8 cellular contexts compared by ENCODE assay signal in the genomic region with DNA sequence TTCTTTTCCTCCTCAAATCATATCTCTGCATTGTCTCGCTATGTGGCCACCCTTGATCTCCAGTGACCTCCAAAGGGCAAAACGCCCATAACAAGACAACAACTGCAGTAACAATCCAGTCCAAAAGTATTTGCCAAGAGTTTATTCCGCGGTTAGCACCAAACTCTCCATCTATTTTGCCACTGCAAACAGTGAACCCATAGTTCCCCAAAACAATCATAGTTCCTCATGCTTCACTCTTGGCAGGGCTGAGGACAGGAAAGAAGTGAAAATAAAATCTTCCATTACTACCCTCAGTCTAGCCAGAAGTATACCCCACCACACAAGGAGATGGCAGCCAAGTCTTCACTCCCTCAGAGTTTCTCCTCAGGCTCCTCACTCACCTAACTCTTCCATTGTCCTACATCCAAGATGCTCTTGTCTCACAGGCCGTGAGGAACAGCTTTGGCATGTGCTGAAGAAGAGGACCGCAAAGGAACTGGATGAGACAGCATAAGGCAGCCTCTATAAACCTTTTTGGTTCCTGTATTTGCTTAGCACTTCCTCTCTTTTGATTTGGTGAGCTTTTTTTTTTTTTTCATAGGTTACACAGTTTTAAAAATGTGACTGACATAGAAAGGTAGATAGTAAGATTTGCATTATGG. TPM values are rescaled to one million over a fixed set of nuclear protein-coding genes. Genes with fewer than 3 reads are reported as not detected.
DNase-seq lines count a peak whose midpoint lies in the region; ATAC-seq and TF ChIP-seq lines count a peak whose summit lies in the region.

A gene (minus strand): TSS at position 480 of the 644 bp plus-strand sequence. CDS start 84 bp downstream, at position 396.

- H3K4me3 ChIP-seq in left ventricle myocardium inferior (peak within 1 kb of the TSS; percentile 95), upper lobe of right lung (peak within 1 kb of the TSS; percentile 94)

- peak within 1 kb of the TSS; percentile 96 for H3K27ac ChIP-seq in left ventricle myocardium inferior (replicated peaks)
- peak within 1 kb of the TSS; percentile 74 for H3K27ac ChIP-seq in caudate nucleus (ENCODE audit: low read depth, low read length)
- peak within 1 kb of the TSS; percentile 100 for H3K27ac ChIP-seq in upper lobe of right lung

- DNase-seq in left ventricle myocardium inferior: no peak
- no peak for DNase-seq in cardiac septum (ENCODE audit: low spot score)
- peak; percentile 38 for DNase-seq in T-helper 2 cell treated with Interferon-gamma antibody and Interleukin-4, amounts not matched to agents 5 μg/mL and 100 μg/mL, for 36 hours (ENCODE audit: low spot score)
- DNase-seq in caudate nucleus (lab: John Stamatoyannopoulos, UW): peak in 14 of 61 donors; percentile 12 to 54 (median 32)
- DNase-seq in myocyte (ENCODE audit: low read depth): peak; percentile 77
- DNase-seq in upper lobe of right lung: no peak

- H3K36me3 Mint-ChIP-seq in T-helper 2 cell treated with Interferon-gamma antibody and Interleukin-4, amounts not matched to agents 5 μg/mL and 100 μg/mL, for 36 hours (ENCODE audit: low read depth): peaks cover 35% of the 10 kb centered on the region

- H3K27me3 ChIP-seq in left ventricle myocardium inferior (ENCODE audit: low read depth) (no peaks in the 10 kb centered on the region), upper lobe of right lung (no peaks in the 10 kb centered on the region)

- no peaks in the 10 kb centered on the region for H3K27me3 Mint-ChIP-seq in T-helper 2 cell treated with Interferon-gamma antibody and Interleukin-4, amounts not matched to agents 5 μg/mL and 100 μg/mL, for 36 hours (ENCODE audit: low read depth)

- H3K9me3 Mint-ChIP-seq in T-helper 2 cell treated with Interferon-gamma antibody and Interleukin-4, amounts not matched to agents 5 μg/mL and 100 μg/mL, for 36 hours: no peaks in the 10 kb centered on the region

- peak within 1 kb of the TSS; percentile 90 for H3K4me3 Mint-ChIP-seq in T-helper 2 cell treated with Interferon-gamma antibody and Interleukin-4, amounts not matched to agents 5 μg/mL and 100 μg/mL, for 36 hours

- TF ChIP-seq CTCF in left ventricle myocardium inferior (IDR thresholded peaks at IDR 0.05; ENCODE audit: borderline replicate concordance): no peak
- TF ChIP-seq CTCF in upper lobe of right lung (IDR thresholded peaks at IDR 0.05): no peak

- peak within 1 kb of the TSS; percentile 100 for H3K27ac Mint-ChIP-seq in T-helper 2 cell treated with Interferon-gamma antibody and Interleukin-4, amounts not matched to agents 5 μg/mL and 100 μg/mL, for 36 hours

- no peaks in the 10 kb centered on the region for H3K36me3 ChIP-seq in left ventricle myocardium inferior
- peaks cover under 1% of the 10 kb centered on the region for H3K36me3 ChIP-seq in upper lobe of right lung

- ATAC-seq in upper lobe of right lung: no peak
- no peak for ATAC-seq in HG03139 (IDR thresholded peaks at IDR 0.05; ENCODE audit: unreplicated experiment)
- ATAC-seq in GM21423 (IDR thresholded peaks at IDR 0.05; ENCODE audit: unreplicated experiment): no peak

- H3K4me1 ChIP-seq in left ventricle myocardium inferior: peaks cover 65% of the 10 kb centered on the region
- H3K4me1 ChIP-seq in upper lobe of right lung: peaks cover 57% of the 10 kb centered on the region

- peaks cover 34% of the 10 kb centered on the region for H3K4me1 Mint-ChIP-seq in T-helper 2 cell treated with Interferon-gamma antibody and Interleukin-4, amounts not matched to agents 5 μg/mL and 100 μg/mL, for 36 hours (ENCODE audit: low read depth)

- intact Hi-C loops in left ventricle myocardium inferior (cut with micrococcal nuclease) (no loop called here), cardiac septum (cut with DNase I) (loop anchor here (5.0 kb wide), 2 partner anchors 52 to 1008 kb away; a partner anchor contains a TSS), upper lobe of right lung (cut with DNase I) (no loop called here)

- H3K9me3 ChIP-seq in left ventricle myocardium inferior (replicated peaks) (no peaks in the 10 kb centered on the region), upper lobe of right lung (no peaks in the 10 kb centered on the region)

RNA-seq across cellular contexts. Expression of the gene that starts here (rescaled TPM):
- 4.4 TPM for total RNA-seq in left ventricle myocardium inferior
- 4.4 TPM for total RNA-seq in cardiac septum
- total RNA-seq in myocyte: 6.6 and 10.7 TPM in 2 replicates
- 5.6 TPM for polyA plus RNA-seq in myocyte (2012)
- total RNA-seq in upper lobe of right lung: 46.5 TPM

Comparison
In these comparisons a context has a peak if more than half of its experiments do, and no peak if none do; other contexts are left out.
1. DNase-seq: peak in T-helper 2 cell treated with Interferon-gamma antibody and Interleukin-4, amounts not matched to agents 5 μg/mL and 100 μg/mL, for 36 hours (single experiment) and myocyte (single experiment); none in left ventricle myocardium inferior (single experiment), cardiac septum (single experiment) and upper lobe of right lung (single experiment).
2. Peak in every context shown above with its lines, with median percentiles within 50 percentile points of each other: H3K27ac ChIP-seq.